Comparison of ENCODE assay signal across 1 cellular context in genomic region chr7:105808209-105808608, GRCh38.
TF ChIP-seq lines count a peak whose summit lies in the region.

No MANE protein-coding gene starts in this region.

TF ChIP-seq in WTC11, 78 proteins besides CTCF, POLR2A, EP300 and RAD21 (continued from another document):
- TF ChIP-seq ARID4B (CRISPR knock-in tag; IDR thresholded peaks at IDR 0.05; ENCODE audit: borderline replicate concordance) (no peak), ZMAT4 (CRISPR knock-in tag; IDR thresholded peaks at IDR 0.05) (no peak), GTF2I (CRISPR knock-in tag; conservative IDR thresholded peaks at IDR 0.05) (no peak), PREB (CRISPR knock-in tag; IDR thresholded peaks at IDR 0.05; ENCODE audit: borderline replicate concordance) (no peak), ZNF263 (CRISPR knock-in tag; IDR thresholded peaks at IDR 0.05; ENCODE audit: low read depth) (no peak), TEAD4 (CRISPR knock-in tag; IDR thresholded peaks at IDR 0.05) (no peak), USF1 (CRISPR knock-in tag; IDR thresholded peaks at IDR 0.05) (no peak), EMX1 (CRISPR knock-in tag; IDR thresholded peaks at IDR 0.05) (no peak)
